Comparison of ENCODE assay signal across 18 cellular contexts in genomic region chr9:37618817-37619216, GRCh38. TPM values are rescaled to one million over a fixed set of nuclear protein-coding genes. Genes with fewer than 3 reads are reported as not detected.
DNase-seq lines count a peak whose midpoint lies in the region; ATAC-seq and TF ChIP-seq lines count a peak whose summit lies in the region.
"Had no signal": no experiment of that assay in that cellular context is flagged by ENCODE, and none has a peak within 500 bp of the region (broad histone marks: within the 10 kb centered on the region; RNA-seq: fewer than 3 reads in every experiment).

No MANE protein-coding gene starts in this region.

- DNase-seq in GM04503 (ENCODE audit: low read depth), result peak; percentile 85
- DNase-seq in Panc1 (ENCODE audit: low read depth, low spot score), result no peak
- no peak for DNase-seq in osteoblast (ENCODE audit: insufficient read length, low spot score, missing footprints)
- no peak for DNase-seq in DMS53 treated with DMSO at 0.1 percent for 48 hours (lab: John Stamatoyannopoulos, UW; ENCODE audit: unreplicated experiment)
- DNase-seq in WTC11 (ENCODE audit: low spot score), result no peak
- DNase-seq: C1 segment of cervical spinal cord; NCI-H1694 treated with DMSO at 0.1 percent for 48 hours; NCI-H446 treated with DMSO at 0.1 percent for 48 hours; OCI-M1; stimulated activated CD4-positive, alpha-beta T cell treated with anti-CD3 and anti-CD28 coated beads, Interleukin-4, amount 100 ng/mL, for 4 hours had no signal

- H4K20me1 ChIP-seq in osteoblast (ENCODE audit: insufficient read depth, low read length), result no peaks in the 10 kb centered on the region

- H3K27me3 Mint-ChIP-seq in WTC11 (ENCODE audit: low read depth), result no peaks in the 10 kb centered on the region

- no peak overlapping the region for H3K4me3 Mint-ChIP-seq in WTC11

- BruUV-seq in Panc1 (replicated peaks; lab: Mats Ljungman, UMichigan), result no TSS peak

- CTCF ChIA-PET in Panc1 (lab: Charles Lee), result interaction anchor here (0.5 kb wide), 1 partner anchor 41 kb away, joined by 3 read pairs; no protein-coding TSS in a partner anchor
- CTCF ChIA-PET in WTC11 (lab: Charles Lee), result no interaction called here

- H2AFZ ChIP-seq in osteoblast (ENCODE audit: low read length), result peak overlapping the region; percentile 13

- H3K4me1 Mint-ChIP-seq in WTC11, result peaks cover 14% of the 10 kb centered on the region

- POLR2A ChIA-PET in Panc1 (lab: Charles Lee) (no interaction called here), WTC11 (lab: Charles Lee) (no interaction called here)

- intact Hi-C loops in Panc1 (cut with micrococcal nuclease; ENCODE audit: unreplicated experiment), result no loop called here

- no peak for TF ChIP-seq CTCF in Panc1 (IDR thresholded peaks at IDR 0.05)
- no peak for TF ChIP-seq CTCF in osteoblast (IDR thresholded peaks at IDR 0.05; ENCODE audit: extremely low read depth, low read depth, low read length)
- no peak for TF ChIP-seq CTCF in WTC11 (IDR thresholded peaks at IDR 0.05)

- no peaks in the 10 kb centered on the region for H3K9me3 Mint-ChIP-seq in WTC11

- no peaks in the 10 kb centered on the region for H3K36me3 Mint-ChIP-seq in WTC11

- H3K27ac Mint-ChIP-seq in WTC11, result no peak overlapping the region

- peak overlapping the region; percentile 20 for H3K4me2 ChIP-seq in osteoblast (ENCODE audit: insufficient read depth, low read length)
- H3K4me2 ChIP-seq: KMS-11 had no signal

- H3K36me3 ChIP-seq in Panc1 (ENCODE audit: control insufficient read depth, insufficient read depth, low read length) (no peaks in the 10 kb centered on the region), osteoblast (ENCODE audit: insufficient read depth, low read length) (no peaks in the 10 kb centered on the region)
- H3K36me3 ChIP-seq: ascending aorta had no signal

- H3K4me1 ChIP-seq in Panc1 (ENCODE audit: control insufficient read depth, insufficient read depth, low read length) (no peaks in the 10 kb centered on the region), osteoblast (ENCODE audit: insufficient read depth, low read length) (peaks cover 13% of the 10 kb centered on the region)
- H3K4me1 ChIP-seq: ascending aorta had no signal

- H3K27me3 ChIP-seq in Panc1 (ENCODE audit: control insufficient read depth, insufficient read depth, low read length) (peaks cover 3% of the 10 kb centered on the region; the same call in 1 of the 2 replicates), osteoblast (ENCODE audit: insufficient read depth, low read length) (peaks cover 4% of the 10 kb centered on the region)
- H3K27me3 ChIP-seq: ascending aorta had no signal

- ATAC-seq in Panc1 (peak; percentile 61; the same call in 1 of the 2 replicates), esophagus mucosa (peak; percentile 41), WTC11 (no peak), HG03108 (IDR thresholded peaks at IDR 0.05; ENCODE audit: unreplicated experiment) (no peak)
- ATAC-seq: sciatic nerve had no signal

- H3K27ac ChIP-seq in Panc1 (ENCODE audit: low read length) (no peak overlapping the region), osteoblast (ENCODE audit: low read depth, low read length) (peak overlapping the region; percentile 44)
- H3K27ac ChIP-seq: ascending aorta, KMS-11 had no signal

- in situ Hi-C loops in Panc1 (cut with HindIII; ENCODE audit: low pct_unique_long_range_greater_than_20kb, low sequenced_read_pairs), result no loop called here

- H3K4me3 ChIP-seq in Panc1 (ENCODE audit: low read depth in 2 of 2, low read length in 2 of 2), result no peak overlapping the region
- H3K4me3 ChIP-seq in osteoblast (ENCODE audit: insufficient read depth, low read length), result no peak overlapping the region
- H3K4me3 ChIP-seq: ascending aorta, lung had no signal

- H3K79me2 ChIP-seq in osteoblast (ENCODE audit: insufficient read depth, low read length), result no peaks in the 10 kb centered on the region

- H3K9me3 ChIP-seq in Panc1 (ENCODE audit: control insufficient read depth, insufficient read depth, low read depth, low read length) (no peaks in the 10 kb centered on the region), osteoblast (ENCODE audit: low read depth, low read length) (no peaks in the 10 kb centered on the region)
- H3K9me3 ChIP-seq: ascending aorta had no signal

TF ChIP-seq in WTC11, 78 proteins besides CTCF, POLR2A, EP300 and RAD21:
- TF ChIP-seq ZNF138 (CRISPR knock-in tag; conservative IDR thresholded peaks at IDR 0.05), result no peak
- TF ChIP-seq STAT6 (CRISPR knock-in tag; conservative IDR thresholded peaks at IDR 0.05; ENCODE audit: low read depth), result no peak
- TF ChIP-seq ATF1 (CRISPR knock-in tag; IDR thresholded peaks at IDR 0.05), result no peak
- TF ChIP-seq NR2C2 (CRISPR knock-in tag; IDR thresholded peaks at IDR 0.05), result no peak

RNA-seq across cellular contexts. Expression of gene TOMM5, which starts 26.4 kb away (rescaled TPM):
- total RNA-seq in Panc1 (2021; ENCODE audit: unreplicated experiment) (333 TPM), esophagus mucosa (73.6 TPM), osteoblast (69.5 and 72.4 TPM in 2 replicates), WTC11 (2021) (112 to 126 TPM (median 124 TPM) in 3 replicates)
- polyA plus RNA-seq in Panc1 (2012; ENCODE audit: insufficient read length), result 307 TPM

RNA-seq across cellular contexts. Expression of gene FRMPD1, which starts 31.9 kb away (rescaled TPM):
- total RNA-seq in Panc1 (2021; ENCODE audit: unreplicated experiment), result 0.21 TPM
- polyA plus RNA-seq in Panc1 (2012; ENCODE audit: insufficient read length), result 0.18 TPM
- 0.04 TPM for total RNA-seq in esophagus mucosa
- not detected in 2 replicates for total RNA-seq in osteoblast
- 0.14 to 0.26 TPM (median 0.14 TPM) in 3 replicates for total RNA-seq in WTC11 (2021)
- total RNA-seq: activated CD8-positive, alpha-beta memory T cell treated with anti-CD3 and anti-CD28 coated beads for 36 hours; ascending aorta; dermis microvascular lymphatic vessel endothelial cell had no signal

RNA-seq across cellular contexts. Expression of gene FBXO10, which starts 42.6 kb away (rescaled TPM):
- total RNA-seq in Panc1 (2021; ENCODE audit: unreplicated experiment) (39.8 TPM), esophagus mucosa (3.4 TPM), osteoblast (27.7 and 28.6 TPM in 2 replicates), WTC11 (2021) (14.0 to 14.7 TPM (median 14.4 TPM) in 3 replicates)
- polyA plus RNA-seq in Panc1 (2012; ENCODE audit: insufficient read length), result 37.8 TPM

Comparison
In these comparisons a context has a peak if more than half of its experiments do, and no peak if none do; other contexts are left out.
1. ATAC-seq: peak in Panc1 (single experiment) and esophagus mucosa (single experiment); none in WTC11 (single experiment) and HG03108 (single experiment).